ENCODE assay signal across 13 cellular contexts in genomic region chr11:71615003-71615402, GRCh38. TPM values are rescaled to one million over a fixed set of nuclear protein-coding genes. Genes with fewer than 3 reads are reported as not detected.
A peak's percentile ranks its signal among the peaks of the same experiment; 100 is the strongest.
DNase-seq lines count a peak whose midpoint lies in the region; TF ChIP-seq lines count a peak whose summit lies in the region.
"Not testable (repeated sequence)": the region's sequence is repeated elsewhere in the genome, so short reads cannot be mapped to it uniquely, and the experiment has no call there.
"Had no signal": no experiment of that assay in that cellular context is flagged by ENCODE, and none has a peak within 500 bp of the region (broad histone marks: within the 10 kb centered on the region; RNA-seq: fewer than 3 reads in every experiment).

No MANE protein-coding gene starts in this region.

- peak overlapping the region; percentile 69 for H3K4me3 Mint-ChIP-seq in Caco-2 (ENCODE audit: unreplicated experiment)

- BruUV-seq in Caco-2 (replicated peaks; lab: Mats Ljungman, UMichigan): not testable (repeated sequence)

- H3K36me3 ChIP-seq in Caco-2 (ENCODE audit: control insufficient read depth, insufficient read depth, low read length); prostate gland: not testable (repeated sequence)

- H3K4me1 ChIP-seq in Caco-2: peaks cover 17% of the 10 kb centered on the region
- H3K4me1 ChIP-seq in prostate gland (replicated peaks): not testable (repeated sequence)

- peak overlapping the region; percentile 61 for H3K27ac ChIP-seq in VCaP
- not testable (repeated sequence) for H3K27ac ChIP-seq in epithelial cell of prostate, prostate gland

- not testable (repeated sequence) for H3K27me3 ChIP-seq in Caco-2 (replicated peaks; ENCODE audit: control insufficient read depth, insufficient read depth, low read length); prostate gland (replicated peaks; ENCODE audit: insufficient read depth)

- CTCF ChIA-PET in Caco-2 (lab: Charles Lee): not testable (repeated sequence)

- H3K4me1 Mint-ChIP-seq in Caco-2 (ENCODE audit: low read depth, unreplicated experiment): peaks cover 19% of the 10 kb centered on the region

- not testable (repeated sequence) for TF ChIP-seq CTCF in Caco-2 (IDR thresholded peaks at IDR 0.05; ENCODE audit: insufficient read depth in 1 of 2, low read depth in 1 of 2, low read length in 1 of 2, severe bottlenecking in 1 of 2, unreplicated experiment in 1 of 2); VCaP (conservative IDR thresholded peaks at IDR 0.05); prostate gland (IDR thresholded peaks at IDR 0.05)

- WGBS in prostate gland: 26% methylated on average over 11 of the region's 12 CpGs

- not testable (repeated sequence) for H3K9me3 ChIP-seq in Caco-2, prostate gland

- intact Hi-C loops in Caco-2 (cut with micrococcal nuclease; ENCODE audit: unreplicated experiment): loop anchor here (10.0 kb wide), 1 partner anchor 130 kb away; no protein-coding TSS in a partner anchor
- intact Hi-C loops in prostate gland (cut with DNase I): not testable (repeated sequence)

- POLR2A ChIA-PET in Caco-2 (lab: Charles Lee): not testable (repeated sequence)

- H3K36me3 Mint-ChIP-seq in Caco-2 (ENCODE audit: insufficient read depth, unreplicated experiment): not testable (repeated sequence)

- peak; percentile 81 for DNase-seq in Caco-2
- DNase-seq in ELF-1 (ENCODE audit: low read depth, low spot score): peak; percentile 71
- peak; percentile 5 for DNase-seq in NCI-H510A treated with DMSO at 0.1 percent for 48 hours (lab: John Stamatoyannopoulos, UW)
- DNase-seq in epithelial cell of prostate (ENCODE audit: low read depth, low spot score): peak; percentile 87
- peak; percentile 26 for DNase-seq in kidney tubule cell (ENCODE audit: low spot score)
- DNase-seq in prostate gland (ENCODE audit: low spot score): peak; percentile 78
- peak; percentile 78 for DNase-seq in ureter (ENCODE audit: low spot score)

- not testable (repeated sequence) for H3K9me3 Mint-ChIP-seq in Caco-2 (ENCODE audit: unreplicated experiment)

- TF ChIP-seq POLR2A in prostate gland (IDR thresholded peaks at IDR 0.05): not testable (repeated sequence)

- peak overlapping the region; percentile 44 for H3K27ac Mint-ChIP-seq in Caco-2 (ENCODE audit: unreplicated experiment)

- not testable (repeated sequence) for H3K4me3 ChIP-seq in Caco-2 (ENCODE audit: low read depth, low read length); prostate gland

- not testable (repeated sequence) for H3K27me3 Mint-ChIP-seq in Caco-2 (ENCODE audit: insufficient read depth, unreplicated experiment)

RNA-seq across cellular contexts. Expression of gene KRTAP5-11, which starts 32.3 kb away (rescaled TPM):
- total RNA-seq in Caco-2 (2022) (not detected in 2 replicates), prostate gland (not detected), ureter (not detected)
- total RNA-seq: CD4-positive, alpha-beta T cell; H1; MCF 10A; OCI-LY7; RPMI7951 had no signal

RNA-seq across cellular contexts. Expression of gene KRTAP5-10, which starts 49.6 kb away (rescaled TPM):
- total RNA-seq in Caco-2 (2022): not detected in 2 replicates
- not detected for total RNA-seq in prostate gland
- total RNA-seq in ureter: 2.9 TPM
- total RNA-seq: CD4-positive, alpha-beta T cell; H1; MCF 10A; OCI-LY7; RPMI7951 had no signal

Comparison
In these comparisons a context has a peak if more than half of its experiments do, and no peak if none do; other contexts are left out.
1. DNase-seq: peak in every context shown above with its lines; median percentile 87 in epithelial cell of prostate; 81 in Caco-2; 78 in prostate gland; 78 in ureter; 71 in ELF-1; 26 in kidney tubule cell; 5 in NCI-H510A treated with DMSO at 0.1 percent for 48 hours.